In the genomic region with DNA sequence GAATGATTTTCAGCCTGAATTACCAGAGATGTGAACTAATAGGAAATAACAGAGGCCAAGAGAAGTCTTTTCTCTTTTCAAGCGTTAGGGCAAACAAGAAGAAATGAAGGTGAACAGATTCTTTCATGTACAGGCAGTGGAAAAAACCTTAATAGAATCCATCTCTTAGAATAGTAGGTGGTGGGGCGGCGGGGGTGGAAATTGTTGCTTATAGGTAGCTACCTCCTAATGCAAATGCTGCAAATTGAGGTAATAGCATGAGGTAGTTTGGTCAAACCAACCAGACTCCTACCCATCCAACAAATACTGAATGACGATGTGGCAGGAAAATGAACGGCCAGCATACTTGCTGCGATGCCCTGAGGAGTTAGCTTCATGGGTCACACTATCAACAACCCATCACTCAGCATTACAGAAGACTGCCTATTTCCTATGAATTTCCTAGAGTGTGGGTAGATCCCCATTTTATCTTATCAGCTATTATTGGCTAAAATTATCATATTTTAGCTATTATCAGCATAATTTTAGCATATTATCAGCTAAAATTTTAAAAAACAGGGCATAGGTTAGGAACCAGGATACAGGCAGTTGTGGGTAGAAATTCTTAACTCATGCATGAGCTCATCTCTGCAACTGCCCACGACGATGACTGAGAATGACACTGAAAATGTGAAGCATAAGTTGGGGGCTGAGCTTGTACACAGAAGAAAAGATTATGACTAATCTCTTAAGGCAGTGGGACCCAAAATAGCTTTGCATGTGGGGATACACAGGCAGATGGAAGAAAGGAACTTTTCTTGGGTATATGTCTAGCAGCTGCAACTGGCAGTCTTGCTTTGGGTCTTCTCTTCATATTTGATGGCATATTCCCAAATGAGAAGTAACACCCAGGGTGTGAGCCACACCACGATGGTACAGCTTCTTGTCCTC, we compare ENCODE assay signal across 8 cellular contexts.
DNase-seq lines count a peak whose midpoint lies in the region; ATAC-seq, FAIRE-seq and TF ChIP-seq lines count a peak whose summit lies in the region.

No MANE protein-coding gene starts in this region.

- H3K4me1 ChIP-seq in body of pancreas (peaks cover 78% of the 10 kb centered on the region), aorta (ENCODE audit: control insufficient read depth in 1 of 2, insufficient read depth in 2 of 2, low read length in 2 of 2) (peaks cover 3 to 6% of the 10 kb centered on the region in 2 donors)

- CTCF ChIA-PET in Calu3 (lab: Charles Lee): interaction anchor here (1.4 kb wide), 1 partner anchor 16 kb away, joined by 3 read pairs; no protein-coding TSS in a partner anchor

- H3K27me3 Mint-ChIP-seq in Calu3 (ENCODE audit: unreplicated experiment): no peaks in the 10 kb centered on the region

- no peak overlapping the region for H3K4me3 ChIP-seq in body of pancreas
- no peak overlapping the region for H3K4me3 ChIP-seq in aorta (ENCODE audit: low read length in 2 of 2)

- H3K27ac ChIP-seq in body of pancreas: peak overlapping the region; percentile 14 to 80 (median 72)
- H3K27ac ChIP-seq in aorta (ENCODE audit: low read depth in 1 of 2, low read length in 2 of 2): no peak overlapping the region

- H3K27ac Mint-ChIP-seq in Calu3 (ENCODE audit: unreplicated experiment): no peak overlapping the region

- peak; percentile 76 for ATAC-seq in GM19025 (IDR thresholded peaks at IDR 0.05; ENCODE audit: low read depth, unreplicated experiment)
- ATAC-seq in HG03280 (IDR thresholded peaks at IDR 0.05; ENCODE audit: unreplicated experiment): peak; percentile 78
- ATAC-seq in body of pancreas: no peak
- no peak for ATAC-seq in aorta (ENCODE audit: low FRiP score)

- H3K4me1 Mint-ChIP-seq in Calu3 (ENCODE audit: low read depth, unreplicated experiment): no peaks in the 10 kb centered on the region

- H3K36me3 ChIP-seq in body of pancreas (replicated peaks in 1 of 2; ENCODE audit: insufficient read depth in 1 of 2, low read depth in 2 of 2) (no peaks in the 10 kb centered on the region), aorta (ENCODE audit: control insufficient read depth in 1 of 2, insufficient read depth in 2 of 2, low read length in 1 of 2) (peaks cover 6 to 10% of the 10 kb centered on the region in 2 donors)

- no peak for TF ChIP-seq CTCF in body of pancreas (IDR thresholded peaks at IDR 0.05)
- no peak for TF ChIP-seq CTCF in Calu3 (IDR thresholded peaks at IDR 0.05; ENCODE audit: unreplicated experiment)

- 87 to 88% methylated on average over 9 of the region's 9 CpGs for WGBS in body of pancreas, 2 donors
- 81 to 87% methylated on average over 9 of the region's 9 CpGs for WGBS in aorta, 2 donors

- DNase-seq in A172 (ENCODE audit: low spot score) (peak; percentile 57), body of pancreas (no peak), urothelium cell line (ENCODE audit: low spot score) (no peak), Calu3 (no peak), aorta (no peak)
- peak; percentile 35 to 45 for DNase-seq in stimulated activated CD8-positive, alpha-beta memory T cell treated with anti-CD3 and anti-CD28 coated beads, Interleukin-15, amount 100 ng/mL, for 48 hours (ENCODE audit: low read depth in 2 of 2)

- TF ChIP-seq POLR2A in body of pancreas (IDR thresholded peaks at IDR 0.05): no peak

- FAIRE-seq in urothelium cell line (lab: Jason Lieb, UNC): no peak

- no peaks in the 10 kb centered on the region for H3K27me3 ChIP-seq in body of pancreas
- no peaks in the 10 kb centered on the region for H3K27me3 ChIP-seq in aorta (ENCODE audit: control insufficient read depth in 1 of 2, insufficient read depth in 2 of 2, low read length in 1 of 2)

- H3K9me3 Mint-ChIP-seq in Calu3 (ENCODE audit: low read depth, unreplicated experiment): no peaks in the 10 kb centered on the region

- H3K36me3 Mint-ChIP-seq in Calu3 (ENCODE audit: insufficient read depth, unreplicated experiment): peaks cover 6% of the 10 kb centered on the region

- no peak overlapping the region for H3K4me3 Mint-ChIP-seq in Calu3 (ENCODE audit: low read depth, unreplicated experiment)

- intact Hi-C loops in body of pancreas (cut with DNase I) (no loop called here), Calu3 (cut with micrococcal nuclease; ENCODE audit: unreplicated experiment) (no loop called here), aorta (cut with DNase I) (no loop called here)

- H3K9me3 ChIP-seq in body of pancreas (no peaks in the 10 kb centered on the region), aorta (ENCODE audit: control insufficient read depth, low read length) (no peaks in the 10 kb centered on the region)

- BruUV-seq in Calu3 (replicated peaks; lab: Mats Ljungman, UMichigan): no TSS peak

Comparison
In these comparisons a context has a peak if more than half of its experiments do, and no peak if none do; other contexts are left out.
1. DNase-seq: peak in A172 (single experiment) and stimulated activated CD8-positive, alpha-beta memory T cell treated with anti-CD3 and anti-CD28 coated beads, Interleukin-15, amount 100 ng/mL, for 48 hours (2 of 2); none in body of pancreas (0 of 4), urothelium cell line (single experiment), Calu3 (single experiment) and aorta (0 of 2).
2. ATAC-seq: peak in GM19025 (single experiment) and HG03280 (single experiment); none in body of pancreas (single experiment) and aorta (single experiment).
3. H3K27ac ChIP-seq: peak in body of pancreas (4 of 4); none in aorta (0 of 2).